Comparison of ENCODE assay signal across 20 cellular contexts in genomic region chr6:101080597-101080996, GRCh38.
DNase-seq lines count a peak whose midpoint lies in the region; ATAC-seq, FAIRE-seq and TF ChIP-seq lines count a peak whose summit lies in the region.
"Had no signal": no experiment of that assay in that cellular context is flagged by ENCODE, and none has a peak within 500 bp of the region (broad histone marks: within the 10 kb centered on the region; RNA-seq: fewer than 3 reads in every experiment).

No MANE protein-coding gene starts in this region.

- peak overlapping the region; percentile 29 for H3K27ac Mint-ChIP-seq in nephron progenitor cell

- no peak for ATAC-seq in HG03175 (IDR thresholded peaks at IDR 0.05; ENCODE audit: unreplicated experiment)
- ATAC-seq: stimulated activated naive CD8-positive, alpha-beta T cell treated with anti-CD3 and anti-CD28 coated beads, Interleukin-15, Interleukin-2, amounts not matched to agents 100 U/mL and 50 U/mL, for 24 hours; upper lobe of right lung had no signal

- no peak overlapping the region for H3K4me3 ChIP-seq in LNCaP clone FGC (ENCODE audit: low read depth, low read length)
- H3K4me3 ChIP-seq in cardiac fibroblast (replicated peaks in 1 of 2; ENCODE audit: low read depth in 2 of 2, low read length in 2 of 2): no peak overlapping the region
- H3K4me3 ChIP-seq: BLaER1 treated with 17β-estradiol and CSF1 and Interleukin-3, amounts not matched to agents 10 nM and 100 nM; upper lobe of right lung had no signal

- H3K36me3 Mint-ChIP-seq in nephron progenitor cell (ENCODE audit: low read depth): no peaks in the 10 kb centered on the region

- peaks cover 19% of the 10 kb centered on the region for H3K4me1 Mint-ChIP-seq in nephron progenitor cell

- DNase-seq in D721Med (ENCODE audit: insufficient read length, low spot score) (no peak), LNCaP clone FGC (ENCODE audit: low read depth) (peak; percentile 42), cardiac fibroblast (ENCODE audit: low read depth in 2 of 2) (peak; percentile 66 to 78), nephron progenitor cell (no peak), GM10266 (ENCODE audit: extremely low spot score) (no peak), GM19239 (ENCODE audit: insufficient read length, low spot score) (no peak), OCI-M2 (lab: John Stamatoyannopoulos, UW; ENCODE audit: unreplicated experiment) (no peak)
- DNase-seq: activated CD8-positive, alpha-beta memory T cell treated with anti-CD3 and anti-CD28 coated beads, Interleukin-2, amount 50 U/mL, for 48 hours; activated naive CD4-positive, alpha-beta T cell treated with Interleukin-2 at 50 U/mL for 16 hours; DMS53; effector CD8-positive, alpha-beta T cell; glutamatergic neuron; kidney; NCI-H2029; RPMI8226; small intestine; stimulated activated naive CD8-positive, alpha-beta T cell treated with anti-CD3 and anti-CD28 coated beads, Interleukin-15, Interleukin-2, amounts not matched to agents 100 U/mL and 50 U/mL, for 24 hours; upper lobe of right lung had no signal

- no peaks in the 10 kb centered on the region for H3K27me3 Mint-ChIP-seq in nephron progenitor cell (ENCODE audit: low read depth, poor library complexity)

- FAIRE-seq in D721Med (lab: Jason Lieb, UNC): peak; percentile 56
- no peak for FAIRE-seq in GM19239 (lab: Jason Lieb, UNC)
- FAIRE-seq: small intestine had no signal

- no peak overlapping the region for H3K4me3 Mint-ChIP-seq in nephron progenitor cell

- H3K9me3 Mint-ChIP-seq in nephron progenitor cell: peaks cover 15% of the 10 kb centered on the region

- TF ChIP-seq CTCF in D721Med (IDR thresholded peaks at IDR 0.05; ENCODE audit: insufficient read depth, missing control alignments): no peak
- no peak for TF ChIP-seq CTCF in LNCaP clone FGC (IDR thresholded peaks at IDR 0.05; ENCODE audit: control insufficient read depth, extremely low read depth, insufficient read depth)
- no peak for TF ChIP-seq CTCF in cardiac fibroblast (IDR thresholded peaks at IDR 0.05; ENCODE audit: low read depth, low read length)
- no peak for TF ChIP-seq CTCF in nephron progenitor cell (IDR thresholded peaks at IDR 0.05)
- no peak for TF ChIP-seq CTCF in GM10266 (IDR thresholded peaks at IDR 0.05; ENCODE audit: control insufficient read depth, insufficient read depth, low read depth, missing control alignments)

Comparison
In these comparisons a context has a peak if more than half of its experiments do, and no peak if none do; other contexts are left out.
1. DNase-seq: peak in LNCaP clone FGC (single experiment) and cardiac fibroblast (2 of 2); none in D721Med (single experiment), nephron progenitor cell (single experiment), GM10266 (single experiment), GM19239 (single experiment) and OCI-M2 (single experiment).